ENCODE assay signal across 12 cellular contexts in the genomic region with DNA sequence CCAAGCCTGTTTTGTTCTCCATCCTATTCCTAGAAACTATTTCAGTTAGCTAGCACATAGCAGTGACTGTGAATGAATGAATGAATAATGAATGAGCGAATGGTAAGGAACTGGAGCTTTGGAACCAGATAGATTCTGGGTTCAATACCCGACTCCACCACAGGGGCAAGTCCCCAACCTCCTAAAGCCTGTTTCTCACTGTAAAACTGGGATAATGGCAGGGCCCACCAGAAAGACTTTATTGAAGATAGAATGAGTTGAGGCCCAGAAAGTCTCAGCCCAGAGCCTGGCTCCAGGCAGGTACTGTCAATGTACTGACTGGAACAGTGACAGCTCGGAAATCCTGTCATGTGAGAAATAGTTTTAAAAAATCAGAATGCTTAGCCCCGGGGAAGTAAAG. TPM values are rescaled to one million over a fixed set of nuclear protein-coding genes. Genes with fewer than 3 reads are reported as not detected.
DNase-seq lines count a peak whose midpoint lies in the region; ATAC-seq and TF ChIP-seq lines count a peak whose summit lies in the region.
"Had no signal": no experiment of that assay in that cellular context is flagged by ENCODE, and none has a peak within 500 bp of the region (broad histone marks: within the 10 kb centered on the region; RNA-seq: fewer than 3 reads in every experiment).

No MANE protein-coding gene starts in this region.

- H3K4me1 ChIP-seq in ovary (ENCODE audit: insufficient read depth), result peaks cover 7% of the 10 kb centered on the region

- peak; percentile 23 for DNase-seq in DMS 273 (lab: John Stamatoyannopoulos, UW; ENCODE audit: unreplicated experiment)
- DNase-seq in DMS 273 treated with DMSO at 0.1 percent for 48 hours (lab: John Stamatoyannopoulos, UW), result no peak
- peak; percentile 60 for DNase-seq in H7
- DNase-seq in chondrocyte (ENCODE audit: low spot score), result no peak
- no peak for DNase-seq in neural crest cell (ENCODE audit: low read depth, low spot score)
- DNase-seq in ovary, result no peak
- no peak for DNase-seq in NCI-H226
- DNase-seq: foreskin melanocyte had no signal

- no peak for TF ChIP-seq POLR2A in ovary (IDR thresholded peaks at IDR 0.05)

- no peaks in the 10 kb centered on the region for H3K9me3 ChIP-seq in ovary

- ATAC-seq in HG03039 (IDR thresholded peaks at IDR 0.05; ENCODE audit: unreplicated experiment), result no peak

- H3K4me1 Mint-ChIP-seq in chondrocyte (ENCODE audit: low read depth) (peaks cover 6% of the 10 kb centered on the region), neural crest cell (peaks cover 10% of the 10 kb centered on the region)

- H3K27ac ChIP-seq in ovary, result peak overlapping the region in 1 of 2 donors; percentile 83
- H3K27ac ChIP-seq: 22Rv1, HL-60 had no signal

- TF ChIP-seq EP300 in ovary (IDR thresholded peaks at IDR 0.05), result no peak

- H3K4me3 Mint-ChIP-seq in chondrocyte (ENCODE audit: unreplicated experiment), result peak overlapping the region; percentile 5
- H3K4me3 Mint-ChIP-seq in neural crest cell, result peak overlapping the region; percentile 63

- no peak overlapping the region for H3K4me3 ChIP-seq in H7 (ENCODE audit: insufficient read depth, low read depth, low read length)
- H3K4me3 ChIP-seq in ovary, result no peak overlapping the region

- H3K36me3 Mint-ChIP-seq in chondrocyte (ENCODE audit: low read depth) (no peaks in the 10 kb centered on the region), neural crest cell (ENCODE audit: low read depth) (no peaks in the 10 kb centered on the region)

- peaks cover 40% of the 10 kb centered on the region for H3K27me3 ChIP-seq in H7 (ENCODE audit: control insufficient read depth, insufficient read depth, low read length)
- no peaks in the 10 kb centered on the region for H3K27me3 ChIP-seq in ovary

- H3K9me3 Mint-ChIP-seq in chondrocyte (ENCODE audit: low read depth), result no peaks in the 10 kb centered on the region
- H3K9me3 Mint-ChIP-seq in neural crest cell, result no peaks in the 10 kb centered on the region
- H3K9me3 Mint-ChIP-seq: activated CD8-positive, alpha-beta T cell treated with anti-CD3 and anti-CD28 coated beads for 36 hours had no signal

- intact Hi-C loops in ovary (cut with DNase I), result loop anchor here (2.0 to 10.0 kb wide), 9 partner anchors 172 to 379 kb away; partner anchors contain the start of gene VSIR (in 1 of the 4)

- TF ChIP-seq CTCF in chondrocyte (IDR thresholded peaks at IDR 0.05) (no peak), neural crest cell (conservative IDR thresholded peaks at IDR 0.05) (no peak), ovary (IDR thresholded peaks at IDR 0.05) (peak in 1 of 3 donors; percentile 5)

- H3K36me3 ChIP-seq in H7 (replicated peaks; ENCODE audit: control insufficient read depth, insufficient read depth, low read length) (no peaks in the 10 kb centered on the region), ovary (no peaks in the 10 kb centered on the region)

- H3K27me3 Mint-ChIP-seq in chondrocyte (ENCODE audit: low read depth), result peaks cover 73% of the 10 kb centered on the region
- H3K27me3 Mint-ChIP-seq in neural crest cell (ENCODE audit: low read depth), result peaks cover 64% of the 10 kb centered on the region

- H3K27ac Mint-ChIP-seq in chondrocyte (ENCODE audit: unreplicated experiment) (no peak overlapping the region), neural crest cell (ENCODE audit: unreplicated experiment) (no peak overlapping the region)
- H3K27ac Mint-ChIP-seq: activated CD8-positive, alpha-beta T cell treated with anti-CD3 and anti-CD28 coated beads for 36 hours had no signal

- 88 to 92% (median 88%) methylated on average over 4 of the region's 4 CpGs for WGBS in ovary, 3 donors

RNA-seq across cellular contexts. Expression of gene CDH23, which starts 1.1 kb away (rescaled TPM):
- 4.5 and 4.7 TPM in 2 replicates for total RNA-seq in H7 (2014; rRNA removed; shearing (Covaris generic))
- not detected in 3 replicates for total RNA-seq in chondrocyte
- 2.0 and 2.6 TPM in 2 replicates for total RNA-seq in neural crest cell
- total RNA-seq in ovary, result 100 to 1,000 TPM in 1 of 7 donors, 10 to 100 TPM in 5, 1 to 10 TPM in 1; 7.5 to 108 (median 40.5) TPM
- 10 to 100 TPM; 10.9 to 13.3 TPM for polyA plus RNA-seq in ovary

Comparison
In these comparisons a context has a peak if more than half of its experiments do, and no peak if none do; other contexts are left out.
1. DNase-seq: peak in DMS 273 (single experiment) and H7 (single experiment); none in DMS 273 treated with DMSO at 0.1 percent for 48 hours (single experiment), chondrocyte (single experiment), neural crest cell (single experiment), ovary (0 of 5) and NCI-H226 (single experiment).